1 cellular context compared by ENCODE assay signal in genomic region chr1:111399792-111400610, GRCh38.
A peak's percentile ranks its signal among the peaks of the same experiment; 100 is the strongest.
TF ChIP-seq lines count a peak whose summit lies in the region.

No MANE protein-coding gene starts in this region.

TF ChIP-seq in IMR-90, 13 proteins besides CTCF, POLR2A, EP300 and RAD21 (continued from another document):
- TF ChIP-seq CEBPB (IDR thresholded peaks at IDR 0.05; ENCODE audit: low read depth, low read length) (peak; percentile 74), MAFK (IDR thresholded peaks at IDR 0.05; ENCODE audit: low read depth, low read length) (no peak), BHLHE40 (IDR thresholded peaks at IDR 0.05; ENCODE audit: low read depth, low read length) (no peak), MXI1 (IDR thresholded peaks at IDR 0.05; ENCODE audit: borderline replicate concordance, low read depth, low read length) (no peak)
TF ChIP-seq in IMR-90: peak in this region for 2.
